1 cellular context compared by ENCODE assay signal in genomic region chr6:42745638-42746451, GRCh38.
TF ChIP-seq lines count a peak whose summit lies in the region.

A gene with protein sequence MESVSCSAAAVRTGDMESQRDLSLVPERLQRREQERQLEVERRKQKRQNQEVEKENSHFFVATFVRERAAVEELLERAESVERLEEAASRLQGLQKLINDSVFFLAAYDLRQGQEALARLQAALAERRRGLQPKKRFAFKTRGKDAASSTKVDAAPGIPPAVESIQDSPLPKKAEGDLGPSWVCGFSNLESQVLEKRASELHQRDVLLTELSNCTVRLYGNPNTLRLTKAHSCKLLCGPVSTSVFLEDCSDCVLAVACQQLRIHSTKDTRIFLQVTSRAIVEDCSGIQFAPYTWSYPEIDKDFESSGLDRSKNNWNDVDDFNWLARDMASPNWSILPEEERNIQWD (minus strand): TSS chr6:42746103. CDS start chr6:42746073, 30 bp downstream.

TF ChIP-seq in HepG2, 621 proteins besides CTCF, POLR2A, EP300 and RAD21 (continued from another document and continues in another):
- TF ChIP-seq GPN1 (CRISPR knock-in tag; IDR thresholded peaks at IDR 0.05; ENCODE audit: borderline replicate concordance) (0 out of 2 replicates have a peak, but pooled peaks have one; percentile 48), TMF1 (CRISPR knock-in tag; IDR thresholded peaks at IDR 0.05; ENCODE audit: low read depth) (peak; percentile 65; the same call in 1 of the 2 replicates), GLI4 (CRISPR knock-in tag; IDR thresholded peaks at IDR 0.05; ENCODE audit: borderline replicate concordance) (peak; percentile 55; the same call in 1 of the 2 replicates), FOXM1 (CRISPR knock-in tag; IDR thresholded peaks at IDR 0.05) (no peak), KDM5A (IDR thresholded peaks at IDR 0.05; ENCODE audit: borderline replicate concordance, low read length) (peak; percentile 90), ZNF776 (CRISPR knock-in tag; IDR thresholded peaks at IDR 0.05) (peak; percentile 77), ATF6 (CRISPR knock-in tag; conservative IDR thresholded peaks at IDR 0.05) (0 out of 2 replicates have a peak, but pooled peaks have one; percentile 38), MIER2 (CRISPR knock-in tag; IDR thresholded peaks at IDR 0.05) (0 out of 2 replicates have a peak, but pooled peaks have one; percentile 14), ZNF577 (CRISPR knock-in tag; IDR thresholded peaks at IDR 0.05; ENCODE audit: borderline replicate concordance, low read depth) (peak; percentile 52; the same call in 1 of the 2 replicates), ZNF180 (CRISPR knock-in tag; IDR thresholded peaks at IDR 0.05; ENCODE audit: borderline replicate concordance, low read depth) (0 out of 2 replicates have a peak, but pooled peaks have one; percentile 17), HBP1 (CRISPR knock-in tag; IDR thresholded peaks at IDR 0.05; ENCODE audit: low read depth) (peak; percentile 94), CC2D1A (CRISPR knock-in tag; IDR thresholded peaks at IDR 0.05) (no peak), ZNF552 (CRISPR knock-in tag; IDR thresholded peaks at IDR 0.05; ENCODE audit: borderline replicate concordance) (0 out of 2 replicates have a peak, but pooled peaks have one; percentile 80), ZBTB1 (CRISPR knock-in tag; IDR thresholded peaks at IDR 0.05; ENCODE audit: borderline replicate concordance) (no peak), ZNF263 (CRISPR knock-in tag; IDR thresholded peaks at IDR 0.05) (peak; percentile 39), EED (CRISPR knock-in tag; IDR thresholded peaks at IDR 0.05) (no peak), ZFP82 (CRISPR knock-in tag; IDR thresholded peaks at IDR 0.05; ENCODE audit: borderline replicate concordance) (no peak; the same call in 1 of the 2 replicates), FOXJ3 (CRISPR knock-in tag; IDR thresholded peaks at IDR 0.05; ENCODE audit: borderline replicate concordance) (0 out of 2 replicates have a peak, but pooled peaks have one; percentile 46), HNRNPK (IDR thresholded peaks at IDR 0.05; ENCODE audit: low read depth, low read length, poor library complexity, severe bottlenecking) (no peak), ZFX (CRISPR knock-in tag; IDR thresholded peaks at IDR 0.05; ENCODE audit: low read depth) (peak; percentile 85), ZNF3 (CRISPR knock-in tag; IDR thresholded peaks at IDR 0.05) (no peak), MEIS2 (CRISPR knock-in tag; IDR thresholded peaks at IDR 0.05) (0 out of 2 replicates have a peak, but pooled peaks have one; percentile 71), GATAD1 (CRISPR knock-in tag; IDR thresholded peaks at IDR 0.05) (peak; percentile 95), HNRNPLL (IDR thresholded peaks at IDR 0.05; ENCODE audit: low read depth, low read length, poor library complexity, severe bottlenecking) (peak; percentile 52), MTF1 (CRISPR knock-in tag; IDR thresholded peaks at IDR 0.05) (0 out of 2 replicates have a peak, but pooled peaks have one; percentile 43), NCOA2 (CRISPR knock-in tag; IDR thresholded peaks at IDR 0.05) (peak; percentile 41; the same call in 1 of the 2 replicates), CCAR2 (optimal IDR thresholded peaks at IDR 0.05; ENCODE audit: low read depth, low read length) (no peak), FOXK2 (IDR thresholded peaks at IDR 0.05) (no peak), SOX6 (IDR thresholded peaks at IDR 0.05) (no peak), SOX6 (CRISPR knock-in tag; IDR thresholded peaks at IDR 0.05) (no peak), ZNF576 (CRISPR knock-in tag; IDR thresholded peaks at IDR 0.05) (no peak), BCL6 (CRISPR knock-in tag; IDR thresholded peaks at IDR 0.05) (peak; percentile 39; the same call in 1 of the 2 replicates), KDM5B (CRISPR knock-in tag; IDR thresholded peaks at IDR 0.05; ENCODE audit: borderline replicate concordance) (peak; percentile 50; the same call in 1 of the 2 replicates), TERF1 (CRISPR knock-in tag; IDR thresholded peaks at IDR 0.05) (no peak), ZNF720 (CRISPR knock-in tag; IDR thresholded peaks at IDR 0.05) (no peak), RARG (CRISPR knock-in tag; IDR thresholded peaks at IDR 0.05; ENCODE audit: low read depth) (no peak), ZFP41 (CRISPR knock-in tag; IDR thresholded peaks at IDR 0.05; ENCODE audit: borderline replicate concordance) (no peak), ZBTB3 (CRISPR knock-in tag; IDR thresholded peaks at IDR 0.05; ENCODE audit: borderline replicate concordance, low read depth) (no peak; the same call in 1 of the 2 replicates), ZNF572 (CRISPR knock-in tag; IDR thresholded peaks at IDR 0.05) (no peak; the same call in 1 of the 2 replicates), POGK (CRISPR knock-in tag; conservative IDR thresholded peaks at IDR 0.05) (0 out of 2 replicates have a peak, but pooled peaks have one; percentile 11), SRSF1 (optimal IDR thresholded peaks at IDR 0.05; ENCODE audit: low read depth, low read length) (peak; percentile 83)
- TF ChIP-seq, protein P1, sequence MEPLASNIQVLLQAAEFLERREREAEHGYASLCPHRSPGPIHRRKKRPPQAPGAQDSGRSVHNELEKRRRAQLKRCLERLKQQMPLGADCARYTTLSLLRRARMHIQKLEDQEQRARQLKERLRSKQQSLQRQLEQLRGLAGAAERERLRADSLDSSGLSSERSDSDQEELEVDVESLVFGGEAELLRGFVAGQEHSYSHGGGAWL (CRISPR knock-in tag; IDR thresholded peaks at IDR 0.05) = peak; percentile 65
- TF ChIP-seq, protein P2, sequence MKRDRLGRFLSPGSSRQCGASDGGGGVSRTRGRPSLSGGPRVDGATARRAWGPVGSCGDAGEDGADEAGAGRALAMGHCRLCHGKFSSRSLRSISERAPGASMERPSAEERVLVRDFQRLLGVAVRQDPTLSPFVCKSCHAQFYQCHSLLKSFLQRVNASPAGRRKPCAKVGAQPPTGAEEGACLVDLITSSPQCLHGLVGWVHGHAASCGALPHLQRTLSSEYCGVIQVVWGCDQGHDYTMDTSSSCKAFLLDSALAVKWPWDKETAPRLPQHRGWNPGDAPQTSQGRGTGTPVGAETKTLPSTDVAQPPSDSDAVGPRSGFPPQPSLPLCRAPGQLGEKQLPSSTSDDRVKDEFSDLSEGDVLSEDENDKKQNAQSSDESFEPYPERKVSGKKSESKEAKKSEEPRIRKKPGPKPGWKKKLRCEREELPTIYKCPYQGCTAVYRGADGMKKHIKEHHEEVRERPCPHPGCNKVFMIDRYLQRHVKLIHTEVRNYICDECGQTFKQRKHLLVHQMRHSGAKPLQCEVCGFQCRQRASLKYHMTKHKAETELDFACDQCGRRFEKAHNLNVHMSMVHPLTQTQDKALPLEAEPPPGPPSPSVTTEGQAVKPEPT (CRISPR knock-in tag; IDR thresholded peaks at IDR 0.05; ENCODE audit: low read depth) = no peak
- TF ChIP-seq, protein P3, sequence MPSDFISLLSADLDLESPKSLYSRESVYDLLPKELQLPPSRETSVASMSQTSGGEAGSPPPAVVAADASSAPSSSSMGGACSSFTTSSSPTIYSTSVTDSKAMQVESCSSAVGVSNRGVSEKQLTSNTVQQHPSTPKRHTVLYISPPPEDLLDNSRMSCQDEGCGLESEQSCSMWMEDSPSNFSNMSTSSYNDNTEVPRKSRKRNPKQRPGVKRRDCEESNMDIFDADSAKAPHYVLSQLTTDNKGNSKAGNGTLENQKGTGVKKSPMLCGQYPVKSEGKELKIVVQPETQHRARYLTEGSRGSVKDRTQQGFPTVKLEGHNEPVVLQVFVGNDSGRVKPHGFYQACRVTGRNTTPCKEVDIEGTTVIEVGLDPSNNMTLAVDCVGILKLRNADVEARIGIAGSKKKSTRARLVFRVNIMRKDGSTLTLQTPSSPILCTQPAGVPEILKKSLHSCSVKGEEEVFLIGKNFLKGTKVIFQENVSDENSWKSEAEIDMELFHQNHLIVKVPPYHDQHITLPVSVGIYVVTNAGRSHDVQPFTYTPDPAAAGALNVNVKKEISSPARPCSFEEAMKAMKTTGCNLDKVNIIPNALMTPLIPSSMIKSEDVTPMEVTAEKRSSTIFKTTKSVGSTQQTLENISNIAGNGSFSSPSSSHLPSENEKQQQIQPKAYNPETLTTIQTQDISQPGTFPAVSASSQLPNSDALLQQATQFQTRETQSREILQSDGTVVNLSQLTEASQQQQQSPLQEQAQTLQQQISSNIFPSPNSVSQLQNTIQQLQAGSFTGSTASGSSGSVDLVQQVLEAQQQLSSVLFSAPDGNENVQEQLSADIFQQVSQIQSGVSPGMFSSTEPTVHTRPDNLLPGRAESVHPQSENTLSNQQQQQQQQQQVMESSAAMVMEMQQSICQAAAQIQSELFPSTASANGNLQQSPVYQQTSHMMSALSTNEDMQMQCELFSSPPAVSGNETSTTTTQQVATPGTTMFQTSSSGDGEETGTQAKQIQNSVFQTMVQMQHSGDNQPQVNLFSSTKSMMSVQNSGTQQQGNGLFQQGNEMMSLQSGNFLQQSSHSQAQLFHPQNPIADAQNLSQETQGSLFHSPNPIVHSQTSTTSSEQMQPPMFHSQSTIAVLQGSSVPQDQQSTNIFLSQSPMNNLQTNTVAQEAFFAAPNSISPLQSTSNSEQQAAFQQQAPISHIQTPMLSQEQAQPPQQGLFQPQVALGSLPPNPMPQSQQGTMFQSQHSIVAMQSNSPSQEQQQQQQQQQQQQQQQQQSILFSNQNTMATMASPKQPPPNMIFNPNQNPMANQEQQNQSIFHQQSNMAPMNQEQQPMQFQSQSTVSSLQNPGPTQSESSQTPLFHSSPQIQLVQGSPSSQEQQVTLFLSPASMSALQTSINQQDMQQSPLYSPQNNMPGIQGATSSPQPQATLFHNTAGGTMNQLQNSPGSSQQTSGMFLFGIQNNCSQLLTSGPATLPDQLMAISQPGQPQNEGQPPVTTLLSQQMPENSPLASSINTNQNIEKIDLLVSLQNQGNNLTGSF (CRISPR knock-in tag; IDR thresholded peaks at IDR 0.05) = peak; percentile 67; the same call in 1 of the 2 replicates
- TF ChIP-seq, protein P4, sequence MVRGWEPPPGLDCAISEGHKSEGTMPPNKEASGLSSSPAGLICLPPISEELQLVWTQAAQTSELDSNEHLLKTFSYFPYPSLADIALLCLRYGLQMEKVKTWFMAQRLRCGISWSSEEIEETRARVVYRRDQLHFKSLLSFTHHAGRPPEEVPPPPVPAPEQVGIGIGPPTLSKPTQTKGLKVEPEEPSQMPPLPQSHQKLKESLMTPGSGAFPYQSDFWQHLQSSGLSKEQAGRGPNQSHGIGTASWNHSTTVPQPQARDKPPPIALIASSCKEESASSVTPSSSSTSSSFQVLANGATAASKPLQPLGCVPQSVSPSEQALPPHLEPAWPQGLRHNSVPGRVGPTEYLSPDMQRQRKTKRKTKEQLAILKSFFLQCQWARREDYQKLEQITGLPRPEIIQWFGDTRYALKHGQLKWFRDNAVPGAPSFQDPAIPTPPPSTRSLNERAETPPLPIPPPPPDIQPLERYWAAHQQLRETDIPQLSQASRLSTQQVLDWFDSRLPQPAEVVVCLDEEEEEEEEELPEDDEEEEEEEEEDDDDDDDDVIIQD (CRISPR knock-in tag; IDR thresholded peaks at IDR 0.05; ENCODE audit: low read depth) = no peak
- TF ChIP-seq, protein P5, sequence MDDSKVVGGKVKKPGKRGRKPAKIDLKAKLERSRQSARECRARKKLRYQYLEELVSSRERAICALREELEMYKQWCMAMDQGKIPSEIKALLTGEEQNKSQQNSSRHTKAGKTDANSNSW (CRISPR knock-in tag; IDR thresholded peaks at IDR 0.05; ENCODE audit: borderline replicate concordance) = 0 out of 2 replicates have a peak, but pooled peaks have one; percentile 68
- TF ChIP-seq, protein P6, sequence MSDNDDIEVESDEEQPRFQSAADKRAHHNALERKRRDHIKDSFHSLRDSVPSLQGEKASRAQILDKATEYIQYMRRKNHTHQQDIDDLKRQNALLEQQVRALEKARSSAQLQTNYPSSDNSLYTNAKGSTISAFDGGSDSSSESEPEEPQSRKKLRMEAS (IDR thresholded peaks at IDR 0.05) = peak; percentile 69
